ENCODE assay signal across 1 cellular context in the genomic region with DNA sequence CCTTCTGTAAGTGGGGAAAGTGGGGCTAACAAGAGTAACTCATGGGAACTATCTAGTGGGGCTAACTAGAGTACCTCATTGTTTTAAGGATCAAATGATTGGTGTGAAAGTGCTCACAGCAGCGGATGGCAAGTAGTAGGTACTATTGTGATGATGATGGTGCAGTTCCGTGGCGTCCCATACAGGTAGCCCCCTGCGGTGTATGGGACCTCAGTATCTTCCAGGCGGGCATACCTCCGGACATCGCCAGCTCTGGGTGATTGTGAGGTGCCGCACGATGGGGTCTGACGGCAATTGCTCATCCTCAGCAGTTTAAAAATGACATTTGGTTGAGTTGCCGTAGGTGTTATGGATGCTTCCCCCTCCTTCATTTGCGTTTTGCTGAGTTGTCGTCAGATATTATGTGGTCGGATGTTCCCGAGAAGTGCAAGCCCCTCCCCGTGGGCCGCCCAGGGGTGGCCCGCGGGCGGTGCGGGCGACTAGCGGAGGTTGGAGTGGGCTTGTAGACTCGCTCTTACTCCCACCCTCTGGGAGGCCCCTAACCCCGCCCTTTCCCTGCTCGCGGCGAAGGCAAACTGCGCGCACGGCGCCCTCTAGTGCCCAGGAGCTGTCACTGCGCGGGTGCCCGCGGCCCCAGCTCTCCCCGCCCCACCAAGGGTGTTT.
TF ChIP-seq lines count a peak whose summit lies in the region.

No MANE protein-coding gene starts in this region.

TF ChIP-seq in K562, 482 proteins besides CTCF, POLR2A, EP300 and RAD21 (continued from another document and continues in another):
- no peak for TF ChIP-seq THRB (CRISPR knock-in tag; conservative IDR thresholded peaks at IDR 0.05)
- no peak for TF ChIP-seq SP1 (CRISPR knock-in tag; IDR thresholded peaks at IDR 0.05)
- no peak for TF ChIP-seq ZNF609 (CRISPR knock-in tag; IDR thresholded peaks at IDR 0.05; ENCODE audit: borderline replicate concordance)
- no peak for TF ChIP-seq ZNF324 (CRISPR knock-in tag; IDR thresholded peaks at IDR 0.05)
- TF ChIP-seq, protein P1, sequence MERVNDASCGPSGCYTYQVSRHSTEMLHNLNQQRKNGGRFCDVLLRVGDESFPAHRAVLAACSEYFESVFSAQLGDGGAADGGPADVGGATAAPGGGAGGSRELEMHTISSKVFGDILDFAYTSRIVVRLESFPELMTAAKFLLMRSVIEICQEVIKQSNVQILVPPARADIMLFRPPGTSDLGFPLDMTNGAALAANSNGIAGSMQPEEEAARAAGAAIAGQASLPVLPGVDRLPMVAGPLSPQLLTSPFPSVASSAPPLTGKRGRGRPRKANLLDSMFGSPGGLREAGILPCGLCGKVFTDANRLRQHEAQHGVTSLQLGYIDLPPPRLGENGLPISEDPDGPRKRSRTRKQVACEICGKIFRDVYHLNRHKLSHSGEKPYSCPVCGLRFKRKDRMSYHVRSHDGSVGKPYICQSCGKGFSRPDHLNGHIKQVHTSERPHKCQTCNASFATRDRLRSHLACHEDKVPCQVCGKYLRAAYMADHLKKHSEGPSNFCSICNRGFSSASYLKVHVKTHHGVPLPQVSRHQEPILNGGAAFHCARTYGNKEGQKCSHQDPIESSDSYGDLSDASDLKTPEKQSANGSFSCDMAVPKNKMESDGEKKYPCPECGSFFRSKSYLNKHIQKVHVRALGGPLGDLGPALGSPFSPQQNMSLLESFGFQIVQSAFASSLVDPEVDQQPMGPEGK (CRISPR knock-in tag; IDR thresholded peaks at IDR 0.05; ENCODE audit: borderline replicate concordance): no peak
- no peak for TF ChIP-seq TAF15 (IDR thresholded peaks at IDR 0.05; ENCODE audit: low read depth, low read length)
- no peak for TF ChIP-seq CBX3 (IDR thresholded peaks at IDR 0.05; ENCODE audit: borderline replicate concordance in 1 of 2, low read length in 2 of 2)
- TF ChIP-seq POLR3A (IDR thresholded peaks at IDR 0.05; ENCODE audit: borderline replicate concordance, extremely low read depth, insufficient read depth, insufficient read length): no peak
- TF ChIP-seq ZNF174 (CRISPR knock-in tag; IDR thresholded peaks at IDR 0.05): no peak
- TF ChIP-seq C11orf30 (IDR thresholded peaks at IDR 0.05; ENCODE audit: low read depth): peak; percentile 24; the same call in 1 of the 2 replicates
- TF ChIP-seq ZNF274 (IDR thresholded peaks at IDR 0.05; ENCODE audit: borderline replicate concordance, low read depth, low read length): no peak
- no peak for TF ChIP-seq SIN3B (IDR thresholded peaks at IDR 0.05; ENCODE audit: low read depth)
- TF ChIP-seq SAP30 (IDR thresholded peaks at IDR 0.05; ENCODE audit: borderline replicate concordance, insufficient read depth, low read depth, low read length, poor library complexity, severe bottlenecking): no peak
- TF ChIP-seq ESRRB (CRISPR knock-in tag; IDR thresholded peaks at IDR 0.05; ENCODE audit: borderline replicate concordance): no peak
- no peak for TF ChIP-seq PTTG1 (tag; IDR thresholded peaks at IDR 0.05; ENCODE audit: low read depth)
- no peak for TF ChIP-seq MITF (IDR thresholded peaks at IDR 0.05)
- no peak for TF ChIP-seq PURB (CRISPR knock-in tag; IDR thresholded peaks at IDR 0.05; ENCODE audit: low read depth)
- TF ChIP-seq, protein P2, sequence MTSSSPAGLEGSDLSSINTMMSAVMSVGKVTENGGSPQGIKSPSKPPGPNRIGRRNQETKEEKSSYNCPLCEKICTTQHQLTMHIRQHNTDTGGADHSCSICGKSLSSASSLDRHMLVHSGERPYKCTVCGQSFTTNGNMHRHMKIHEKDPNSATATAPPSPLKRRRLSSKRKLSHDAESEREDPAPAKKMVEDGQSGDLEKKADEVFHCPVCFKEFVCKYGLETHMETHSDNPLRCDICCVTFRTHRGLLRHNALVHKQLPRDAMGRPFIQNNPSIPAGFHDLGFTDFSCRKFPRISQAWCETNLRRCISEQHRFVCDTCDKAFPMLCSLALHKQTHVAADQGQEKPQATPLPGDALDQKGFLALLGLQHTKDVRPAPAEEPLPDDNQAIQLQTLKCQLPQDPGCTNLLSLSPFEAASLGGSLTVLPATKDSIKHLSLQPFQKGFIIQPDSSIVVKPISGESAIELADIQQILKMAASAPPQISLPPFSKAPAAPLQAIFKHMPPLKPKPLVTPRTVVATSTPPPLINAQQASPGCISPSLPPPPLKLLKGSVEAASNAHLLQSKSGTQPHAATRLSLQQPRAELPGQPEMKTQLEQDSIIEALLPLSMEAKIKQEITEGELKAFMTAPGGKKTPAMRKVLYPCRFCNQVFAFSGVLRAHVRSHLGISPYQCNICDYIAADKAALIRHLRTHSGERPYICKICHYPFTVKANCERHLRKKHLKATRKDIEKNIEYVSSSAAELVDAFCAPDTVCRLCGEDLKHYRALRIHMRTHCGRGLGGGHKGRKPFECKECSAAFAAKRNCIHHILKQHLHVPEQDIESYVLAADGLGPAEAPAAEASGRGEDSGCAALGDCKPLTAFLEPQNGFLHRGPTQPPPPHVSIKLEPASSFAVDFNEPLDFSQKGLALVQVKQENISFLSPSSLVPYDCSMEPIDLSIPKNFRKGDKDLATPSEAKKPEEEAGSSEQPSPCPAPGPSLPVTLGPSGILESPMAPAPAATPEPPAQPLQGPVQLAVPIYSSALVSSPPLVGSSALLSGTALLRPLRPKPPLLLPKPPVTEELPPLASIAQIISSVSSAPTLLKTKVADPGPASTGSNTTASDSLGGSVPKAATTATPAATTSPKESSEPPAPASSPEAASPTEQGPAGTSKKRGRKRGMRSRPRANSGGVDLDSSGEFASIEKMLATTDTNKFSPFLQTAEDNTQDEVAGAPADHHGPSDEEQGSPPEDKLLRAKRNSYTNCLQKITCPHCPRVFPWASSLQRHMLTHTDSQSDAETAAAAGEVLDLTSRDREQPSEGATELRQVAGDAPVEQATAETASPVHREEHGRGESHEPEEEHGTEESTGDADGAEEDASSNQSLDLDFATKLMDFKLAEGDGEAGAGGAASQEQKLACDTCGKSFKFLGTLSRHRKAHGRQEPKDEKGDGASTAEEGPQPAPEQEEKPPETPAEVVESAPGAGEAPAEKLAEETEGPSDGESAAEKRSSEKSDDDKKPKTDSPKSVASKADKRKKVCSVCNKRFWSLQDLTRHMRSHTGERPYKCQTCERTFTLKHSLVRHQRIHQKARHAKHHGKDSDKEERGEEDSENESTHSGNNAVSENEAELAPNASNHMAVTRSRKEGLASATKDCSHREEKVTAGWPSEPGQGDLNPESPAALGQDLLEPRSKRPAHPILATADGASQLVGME (CRISPR knock-in tag; IDR thresholded peaks at IDR 0.05): no peak
- no peak for TF ChIP-seq MEIS2 (IDR thresholded peaks at IDR 0.05; ENCODE audit: partially characterized antibody)
- no peak for TF ChIP-seq HMBOX1 (IDR thresholded peaks at IDR 0.05)
- TF ChIP-seq ATF6 (CRISPR knock-in tag; IDR thresholded peaks at IDR 0.05): no peak
- TF ChIP-seq, protein P3, sequence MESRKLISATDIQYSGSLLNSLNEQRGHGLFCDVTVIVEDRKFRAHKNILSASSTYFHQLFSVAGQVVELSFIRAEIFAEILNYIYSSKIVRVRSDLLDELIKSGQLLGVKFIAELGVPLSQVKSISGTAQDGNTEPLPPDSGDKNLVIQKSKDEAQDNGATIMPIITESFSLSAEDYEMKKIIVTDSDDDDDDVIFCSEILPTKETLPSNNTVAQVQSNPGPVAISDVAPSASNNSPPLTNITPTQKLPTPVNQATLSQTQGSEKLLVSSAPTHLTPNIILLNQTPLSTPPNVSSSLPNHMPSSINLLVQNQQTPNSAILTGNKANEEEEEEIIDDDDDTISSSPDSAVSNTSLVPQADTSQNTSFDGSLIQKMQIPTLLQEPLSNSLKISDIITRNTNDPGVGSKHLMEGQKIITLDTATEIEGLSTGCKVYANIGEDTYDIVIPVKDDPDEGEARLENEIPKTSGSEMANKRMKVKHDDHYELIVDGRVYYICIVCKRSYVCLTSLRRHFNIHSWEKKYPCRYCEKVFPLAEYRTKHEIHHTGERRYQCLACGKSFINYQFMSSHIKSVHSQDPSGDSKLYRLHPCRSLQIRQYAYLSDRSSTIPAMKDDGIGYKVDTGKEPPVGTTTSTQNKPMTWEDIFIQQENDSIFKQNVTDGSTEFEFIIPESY (CRISPR knock-in tag; IDR thresholded peaks at IDR 0.05): no peak
- TF ChIP-seq PRPF4 (IDR thresholded peaks at IDR 0.05; ENCODE audit: insufficient read depth, low read depth, low read length, poor library complexity, severe bottlenecking): no peak
- no peak for TF ChIP-seq ZNF511 (CRISPR knock-in tag; IDR thresholded peaks at IDR 0.05)
- no peak for TF ChIP-seq TEAD1 (CRISPR knock-in tag; IDR thresholded peaks at IDR 0.05)
- TF ChIP-seq, protein P4, sequence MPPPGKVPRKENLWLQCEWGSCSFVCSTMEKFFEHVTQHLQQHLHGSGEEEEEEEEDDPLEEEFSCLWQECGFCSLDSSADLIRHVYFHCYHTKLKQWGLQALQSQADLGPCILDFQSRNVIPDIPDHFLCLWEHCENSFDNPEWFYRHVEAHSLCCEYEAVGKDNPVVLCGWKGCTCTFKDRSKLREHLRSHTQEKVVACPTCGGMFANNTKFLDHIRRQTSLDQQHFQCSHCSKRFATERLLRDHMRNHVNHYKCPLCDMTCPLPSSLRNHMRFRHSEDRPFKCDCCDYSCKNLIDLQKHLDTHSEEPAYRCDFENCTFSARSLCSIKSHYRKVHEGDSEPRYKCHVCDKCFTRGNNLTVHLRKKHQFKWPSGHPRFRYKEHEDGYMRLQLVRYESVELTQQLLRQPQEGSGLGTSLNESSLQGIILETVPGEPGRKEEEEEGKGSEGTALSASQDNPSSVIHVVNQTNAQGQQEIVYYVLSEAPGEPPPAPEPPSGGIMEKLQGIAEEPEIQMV (tag; conservative IDR thresholded peaks at IDR 0.05; ENCODE audit: low read depth): no peak
